1 cellular context compared by ENCODE assay signal in genomic region chr7:116443101-116443523, GRCh38.
TF ChIP-seq lines count a peak whose summit lies in the region.

No MANE protein-coding gene starts in this region.

TF ChIP-seq in GM23338, 12 proteins besides CTCF, POLR2A, EP300 and RAD21 (continued from another document):
- TF ChIP-seq ZNF462 (CRISPR knock-in tag; IDR thresholded peaks at IDR 0.05) (no peak), ZNF331 (CRISPR knock-in tag; IDR thresholded peaks at IDR 0.05; ENCODE audit: low read depth) (no peak)
